In the genomic region with DNA sequence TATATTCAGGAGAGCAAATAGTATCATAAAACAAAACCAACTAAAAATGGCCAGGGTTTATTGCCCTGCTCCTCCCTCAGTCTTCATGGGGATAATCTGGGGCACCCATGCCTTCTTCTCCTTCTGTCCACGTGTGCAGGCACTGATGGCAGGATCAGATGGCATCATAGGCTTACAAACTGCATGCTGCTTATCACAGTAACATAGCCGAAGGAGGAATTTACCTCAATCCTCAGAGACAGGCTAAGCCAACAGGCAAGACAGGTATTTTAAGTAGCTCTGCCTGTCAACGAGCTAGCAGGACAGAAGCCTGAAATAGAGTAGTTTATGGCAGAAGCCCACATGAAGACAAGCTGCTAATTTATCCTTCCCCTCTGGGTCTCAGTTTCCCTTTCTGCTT, we compare ENCODE assay signal across 16 cellular contexts. TPM values are rescaled to one million over a fixed set of nuclear protein-coding genes. Genes with fewer than 3 reads are reported as not detected.
A peak's percentile ranks its signal among the peaks of the same experiment; 100 is the strongest.
DNase-seq lines count a peak whose midpoint lies in the region; ATAC-seq, FAIRE-seq and TF ChIP-seq lines count a peak whose summit lies in the region.
"Had no signal": no experiment of that assay in that cellular context is flagged by ENCODE, and none has a peak within 500 bp of the region (broad histone marks: within the 10 kb centered on the region; RNA-seq: fewer than 3 reads in every experiment).

No MANE protein-coding gene starts in this region.

- 38% methylated on average over 3 of the region's 3 CpGs for WGBS in K562 (ENCODE audit: insufficient coverage, low coverage, missing lambda C conversion rate)
- WGBS in esophagus muscularis mucosa, result 13% methylated on average over 2 of the region's 3 CpGs

- no peak overlapping the region for H3K4me3 Mint-ChIP-seq in Caco-2 (ENCODE audit: unreplicated experiment)
- H3K4me3 Mint-ChIP-seq: activated CD8-positive, alpha-beta T cell treated with anti-CD3 and anti-CD28 coated beads for 36 hours; memory B cell had no signal

- H2AFZ ChIP-seq in K562 (ENCODE audit: low read depth, low read length), result peak overlapping the region; percentile 77; the same call in 1 of the 2 replicates

- H3K79me2 ChIP-seq in K562 (ENCODE audit: control insufficient read depth, insufficient read depth, low read length), result no peaks in the 10 kb centered on the region

- intact Hi-C loops in K562 (cut with micrococcal nuclease), result loop anchor here (1.0 kb wide), 1 partner anchor 50 kb away; no protein-coding TSS in a partner anchor
- intact Hi-C loops in esophagus muscularis mucosa (cut with DNase I), result no loop called here
- intact Hi-C loops in Caco-2 (cut with micrococcal nuclease; ENCODE audit: unreplicated experiment), result loop anchor here (1.0 kb wide), 1 partner anchor 10 kb away; no protein-coding TSS in a partner anchor

- no peak for TF ChIP-seq CTCF in K562 (IDR thresholded peaks at IDR 0.05 in 2 of 3, conservative IDR thresholded peaks at IDR 0.05 in 1 of 3; ENCODE audit: insufficient read depth in 2 of 3, low read depth in 1 of 3, low read length in 3 of 3)
- TF ChIP-seq CTCF in esophagus muscularis mucosa (IDR thresholded peaks at IDR 0.05), result no peak
- TF ChIP-seq CTCF in thoracic aorta (IDR thresholded peaks at IDR 0.05), result no peak
- TF ChIP-seq CTCF in Caco-2 (IDR thresholded peaks at IDR 0.05; ENCODE audit: insufficient read depth in 1 of 2, low read depth in 1 of 2, low read length in 1 of 2, severe bottlenecking in 1 of 2, unreplicated experiment in 1 of 2), result no peak

- H3K27ac Mint-ChIP-seq in Caco-2 (ENCODE audit: unreplicated experiment), result no peak overlapping the region
- H3K27ac Mint-ChIP-seq: activated CD8-positive, alpha-beta T cell treated with anti-CD3 and anti-CD28 coated beads for 36 hours; memory B cell had no signal

- no peaks in the 10 kb centered on the region for H3K9me3 ChIP-seq in K562 (replicated peaks; ENCODE audit: control insufficient read depth, insufficient read depth, low read depth, low read length)
- no peaks in the 10 kb centered on the region for H3K9me3 ChIP-seq in esophagus muscularis mucosa
- H3K9me3 ChIP-seq in thoracic aorta, result no peaks in the 10 kb centered on the region
- H3K9me3 ChIP-seq in Caco-2, result no peaks in the 10 kb centered on the region
- H3K9me3 ChIP-seq: BLaER1 had no signal

- TF ChIP-seq EP300 in K562 (IDR thresholded peaks at IDR 0.05; ENCODE audit: low read length) (no peak), esophagus muscularis mucosa (IDR thresholded peaks at IDR 0.05) (no peak)

- no peaks in the 10 kb centered on the region for H3K36me3 ChIP-seq in K562 (ENCODE audit: control insufficient read depth, insufficient read depth, low read length)
- no peaks in the 10 kb centered on the region for H3K36me3 ChIP-seq in esophagus muscularis mucosa
- H3K36me3 ChIP-seq in thoracic aorta, result no peaks in the 10 kb centered on the region
- peaks cover 18% of the 10 kb centered on the region for H3K36me3 ChIP-seq in Caco-2 (ENCODE audit: control insufficient read depth, insufficient read depth, low read length)
- H3K36me3 ChIP-seq: BLaER1 had no signal

- no peak overlapping the region for H3K4me2 ChIP-seq in K562 (ENCODE audit: insufficient read depth, low read length)
- H3K4me2 ChIP-seq: BLaER1 had no signal

- no peak for FAIRE-seq in K562 (lab: Jason Lieb, UNC)
- no peak for FAIRE-seq in urothelium cell line (lab: Jason Lieb, UNC)
- FAIRE-seq: endothelial cell of umbilical vein had no signal

- H3K4me3 ChIP-seq in K562 (no peak overlapping the region), esophagus muscularis mucosa (no peak overlapping the region), thoracic aorta (no peak overlapping the region), Caco-2 (ENCODE audit: low read depth, low read length) (no peak overlapping the region)
- H3K4me3 ChIP-seq: BLaER1 had no signal

- H3K27me3 Mint-ChIP-seq in Caco-2 (ENCODE audit: insufficient read depth, unreplicated experiment), result no peaks in the 10 kb centered on the region
- H3K27me3 Mint-ChIP-seq: activated CD8-positive, alpha-beta T cell treated with anti-CD3 and anti-CD28 coated beads for 36 hours had no signal

- H3K36me3 Mint-ChIP-seq in Caco-2 (ENCODE audit: insufficient read depth, unreplicated experiment), result peaks cover 74% of the 10 kb centered on the region
- H3K36me3 Mint-ChIP-seq: memory B cell had no signal

- DNase-seq in K562 (ENCODE audit: extremely low read depth in 1 of 4, low spot score in 3 of 4) (no peak), esophagus muscularis mucosa (ENCODE audit: extremely low spot score) (no peak), medulla oblongata (ENCODE audit: extremely low spot score) (peak; percentile 41), thoracic aorta (ENCODE audit: low spot score) (no peak), Caco-2 (no peak), urothelium cell line (ENCODE audit: low spot score) (no peak), NCI-H226 (no peak), DMS114 treated with DMSO at 0.1 percent for 48 hours (lab: John Stamatoyannopoulos, UW; ENCODE audit: unreplicated experiment) (no peak)
- DNase-seq: activated CD8-positive, alpha-beta T cell treated with anti-CD3 and anti-CD28 coated beads for 36 hours; activated effector memory CD4-positive, alpha-beta T cell treated with anti-CD3 and anti-CD28 coated beads, Interleukin-2, amount 50 U/mL, for 16 hours had no signal

- no peaks in the 10 kb centered on the region for H3K9me1 ChIP-seq in K562 (ENCODE audit: control insufficient read depth, insufficient read depth, low read length)

- no peaks in the 10 kb centered on the region for H3K27me3 ChIP-seq in K562 (ENCODE audit: control insufficient read depth in 2 of 2, insufficient read depth in 2 of 2, low read length in 2 of 2)
- no peaks in the 10 kb centered on the region for H3K27me3 ChIP-seq in esophagus muscularis mucosa
- H3K27me3 ChIP-seq in thoracic aorta (replicated peaks; ENCODE audit: insufficient read depth), result no peaks in the 10 kb centered on the region
- H3K27me3 ChIP-seq in Caco-2 (replicated peaks; ENCODE audit: control insufficient read depth, insufficient read depth, low read length), result no peaks in the 10 kb centered on the region
- H3K27me3 ChIP-seq: BLaER1 had no signal

- POLR2A ChIA-PET in K562 (lab: Yijun Ruan, JAX) (interaction anchor here (0.9 to 2.7 kb wide), 2 partner anchors 9 to 16 kb away, joined by 4 to 15 read pairs; partner anchors contain the start of gene LAMB3), Caco-2 (lab: Charles Lee) (interaction anchor here (1.1 to 2.3 kb wide), 3 partner anchors 10 to 32 kb away, joined by 3 to 11 read pairs (median 6); partner anchors contain the start of gene LAMB3)

- CTCF ChIA-PET in K562 (lab: Yijun Ruan, JAX; ENCODE audit: low intra/inter-chr PET ratio) (interaction anchor here (1.2 to 1.7 kb wide), 2 partner anchors 50 to 105 kb away, joined by 3 to 29 read pairs; no protein-coding TSS in a partner anchor), Caco-2 (lab: Charles Lee) (interaction anchor here (1.0 to 2.0 kb wide), 3 partner anchors 11 to 66 kb away, joined by 3 to 9 read pairs (median 4); no protein-coding TSS in a partner anchor)

- H3K27ac ChIP-seq in K562 (ENCODE audit: extremely low read depth, low read depth, low read length) (no peak overlapping the region), esophagus muscularis mucosa (replicated peaks in 1 of 4) (peak overlapping the region; percentile 54 to 79 (median 77)), thoracic aorta (peak overlapping the region; percentile 33 to 39)
- H3K27ac ChIP-seq: BLaER1 had no signal

- in situ Hi-C loops in K562 (cut with MboI), result no loop called here

- no peak overlapping the region for H3K9ac ChIP-seq in K562 (ENCODE audit: insufficient read depth in 1 of 2, low read depth in 2 of 2, low read length in 2 of 2)
- H3K9ac ChIP-seq: BLaER1 had no signal

- no peak for TF ChIP-seq RAD21 in K562 (CRISPR knock-in tag; conservative IDR thresholded peaks at IDR 0.05 in 1 of 2, IDR thresholded peaks at IDR 0.05 in 1 of 2)

- no peak for TF ChIP-seq POLR2A in K562 (conservative IDR thresholded peaks at IDR 0.05)
- TF ChIP-seq POLR2A in esophagus muscularis mucosa (IDR thresholded peaks at IDR 0.05; ENCODE audit: low read depth), result no peak

- H3K4me1 ChIP-seq in K562 (replicated peaks in 1 of 2; ENCODE audit: control insufficient read depth in 2 of 2, insufficient read depth in 2 of 2, low read length in 2 of 2), result peaks cover 36 to 59% of the 10 kb centered on the region in 2 experiments
- H3K4me1 ChIP-seq in esophagus muscularis mucosa, result peaks cover 41 to 68% (median 45%) of the 10 kb centered on the region in 4 donors
- H3K4me1 ChIP-seq in thoracic aorta (ENCODE audit: control insufficient read depth in 1 of 2, low read depth in 2 of 2), result peaks cover 23 to 36% of the 10 kb centered on the region in 2 donors
- H3K4me1 ChIP-seq in Caco-2, result peaks cover 26% of the 10 kb centered on the region

- ATAC-seq in K562, result no peak
- no peak for ATAC-seq in thoracic aorta (ENCODE audit: insufficient number of reproducible peaks, low FRiP score, low read depth)
- ATAC-seq: activated CD8-positive, alpha-beta T cell treated with anti-CD3 and anti-CD28 coated beads for 36 hours had no signal

- no peaks in the 10 kb centered on the region for H3K9me3 Mint-ChIP-seq in Caco-2 (ENCODE audit: unreplicated experiment)
- H3K9me3 Mint-ChIP-seq: activated CD8-positive, alpha-beta T cell treated with anti-CD3 and anti-CD28 coated beads for 36 hours; memory B cell had no signal

- peaks cover 33% of the 10 kb centered on the region for H3K4me1 Mint-ChIP-seq in Caco-2 (ENCODE audit: low read depth, unreplicated experiment)
- H3K4me1 Mint-ChIP-seq: memory B cell had no signal

- no peaks in the 10 kb centered on the region for H4K20me1 ChIP-seq in K562 (replicated peaks; ENCODE audit: control insufficient read depth, insufficient read depth, low read length)
- H4K20me1 ChIP-seq: BLaER1 had no signal

- no TSS peak for BruUV-seq in K562 (replicated peaks; lab: Mats Ljungman, UMichigan)
- BruUV-seq in Caco-2 (replicated peaks; lab: Mats Ljungman, UMichigan), result no TSS peak

RNA-seq across cellular contexts. Expression of gene LAMB3, which starts 9.4 kb away (rescaled TPM):
- total RNA-seq in K562 (2011; cell fraction: chromatin; rRNA removed; ENCODE audit: low replicate concordance), result 1.1 and 1.9 TPM in 2 replicates
- total RNA-seq in K562 (2011; cell fraction: nucleolus; rRNA removed), result 1.8 and 2.0 TPM in 2 replicates
- 1.2 TPM in 2 replicates for total RNA-seq in K562 (2011; cell fraction: nucleoplasm; rRNA removed)
- 0.91 and 1.0 TPM in 2 replicates for total RNA-seq in K562 (2014; rRNA removed)
- total RNA-seq in K562 (2014; rRNA removed; fragmentation: Illumina TruSeq; extraction: Trizol), result 0.61 and 1.3 TPM in 2 replicates
- total RNA-seq in K562 (2015; rRNA removed; fragmentation: Illumina TruSeq; extraction: Trizol), result 0.91 and 0.94 TPM in 2 replicates
- total RNA-seq in K562 (2021), result 1.3 and 1.9 TPM in 2 replicates
- 0.42 and 0.72 TPM in 2 replicates for polyA plus RNA-seq in K562 (2011; rRNA removed)
- polyA plus RNA-seq in K562 (2011; cell fraction: cytosol; rRNA removed), result 0.86 and 1.2 TPM in 2 replicates
- 0.73 and 1.2 TPM in 2 replicates for polyA plus RNA-seq in K562 (2011; cell fraction: nucleus; rRNA removed)
- polyA plus RNA-seq in K562 (2012), result 2.0 and 6.6 TPM in 2 replicates
- polyA plus RNA-seq in K562 (2014; fragmentation: Illumina TruSeq; extraction: Trizol), result 0.67 and 0.97 TPM in 2 replicates
- polyA plus RNA-seq in K562 (2014; fragmentation: Nextera tagmentation; extraction: Ambion mirVana), result under 1 TPM; 0.08 to 0.21 TPM
- 1.0 and 3.1 TPM in 2 replicates for polyA plus RNA-seq in K562 (2014; rRNA removed)
- polyA minus RNA-seq in K562 (2011; rRNA and poly(A)+ RNA removed), result 0.18 and 0.87 TPM in 2 replicates
- 1.0 and 5.0 TPM in 2 replicates for polyA minus RNA-seq in K562 (2011; cell fraction: cytosol; rRNA and poly(A)+ RNA removed)
- polyA minus RNA-seq in K562 (2011; cell fraction: nucleus; rRNA and poly(A)+ RNA removed), result 0.81 and 1.4 TPM in 2 replicates
- 1 to 10 TPM in 1 of 4 donors, under 1 TPM in 3; 0.17 to 1.0 (median 0.52) TPM for total RNA-seq in esophagus muscularis mucosa
- total RNA-seq in thoracic aorta, result 1 to 10 TPM; 3.4 to 5.1 TPM
- 112 and 125 TPM in 2 replicates for total RNA-seq in Caco-2 (2022)

RNA-seq across cellular contexts. Expression of gene G0S2, which starts 32.4 kb away (rescaled TPM):
- total RNA-seq in K562 (2011; cell fraction: chromatin; rRNA removed; ENCODE audit: low replicate concordance), result not detected in 2 replicates
- 0.50 and 0.79 TPM in 2 replicates for total RNA-seq in K562 (2011; cell fraction: nucleolus; rRNA removed)
- total RNA-seq in K562 (2011; cell fraction: nucleoplasm; rRNA removed), result 0.66 TPM in 1 of 2 replicates, not detected in the other
- total RNA-seq in K562 (2014; rRNA removed), result 60.4 and 79.0 TPM in 2 replicates
- 10.6 and 11.4 TPM in 2 replicates for total RNA-seq in K562 (2014; rRNA removed; fragmentation: Illumina TruSeq; extraction: Trizol)
- 4.2 and 5.6 TPM in 2 replicates for total RNA-seq in K562 (2015; rRNA removed; fragmentation: Illumina TruSeq; extraction: Trizol)
- total RNA-seq in K562 (2021), result 37.4 and 39.5 TPM in 2 replicates
- 0.18 and 0.30 TPM in 2 replicates for polyA plus RNA-seq in K562 (2011; rRNA removed)
- 0.13 and 0.39 TPM in 2 replicates for polyA plus RNA-seq in K562 (2011; cell fraction: cytosol; rRNA removed)
- polyA plus RNA-seq in K562 (2011; cell fraction: nucleus; rRNA removed), result 0.18 TPM in 1 of 2 replicates, not detected in the other
- polyA plus RNA-seq in K562 (2012), result 21.3 and 213 TPM in 2 replicates
- 11.7 and 24.0 TPM in 2 replicates for polyA plus RNA-seq in K562 (2014; fragmentation: Illumina TruSeq; extraction: Trizol)
- 1 to 10 TPM; 4.9 to 8.9 TPM for polyA plus RNA-seq in K562 (2014; fragmentation: Nextera tagmentation; extraction: Ambion mirVana)
- 65.6 and 70.4 TPM in 2 replicates for polyA plus RNA-seq in K562 (2014; rRNA removed)
- polyA minus RNA-seq in K562 (2011; rRNA and poly(A)+ RNA removed), result not detected in 2 replicates
- not detected in 2 replicates for polyA minus RNA-seq in K562 (2011; cell fraction: cytosol; rRNA and poly(A)+ RNA removed)
- polyA minus RNA-seq in K562 (2011; cell fraction: nucleus; rRNA and poly(A)+ RNA removed), result not detected in 2 replicates
- 10 to 100 TPM in 2 of 4 donors, 1 to 10 TPM in 2; 4.9 to 28.5 (median 17.4) TPM for total RNA-seq in esophagus muscularis mucosa
- total RNA-seq in thoracic aorta, result 10 to 100 TPM; 11.0 to 83.5 TPM
- 40.4 and 45.7 TPM in 2 replicates for total RNA-seq in Caco-2 (2022)

RNA-seq across cellular contexts. Expression of gene CAMK1G, which starts 59.3 kb away (rescaled TPM):
- not detected in 2 replicates for total RNA-seq in K562 (2011; cell fraction: chromatin; rRNA removed; ENCODE audit: low replicate concordance)
- total RNA-seq in K562 (2011; cell fraction: nucleolus; rRNA removed), result not detected in 2 replicates
- total RNA-seq in K562 (2011; cell fraction: nucleoplasm; rRNA removed), result not detected in 2 replicates
- not detected in 2 replicates for total RNA-seq in K562 (2014; rRNA removed)
- not detected in 2 replicates for total RNA-seq in K562 (2014; rRNA removed; fragmentation: Illumina TruSeq; extraction: Trizol)
- total RNA-seq in K562 (2015; rRNA removed; fragmentation: Illumina TruSeq; extraction: Trizol), result not detected in 2 replicates
- total RNA-seq in K562 (2021), result not detected in 2 replicates
- not detected in 2 replicates for polyA plus RNA-seq in K562 (2011; rRNA removed)
- not detected in 2 replicates for polyA plus RNA-seq in K562 (2011; cell fraction: cytosol; rRNA removed)
- polyA plus RNA-seq in K562 (2011; cell fraction: nucleus; rRNA removed), result not detected in 2 replicates
- polyA plus RNA-seq in K562 (2012), result not detected in 2 replicates
- polyA plus RNA-seq in K562 (2014; fragmentation: Illumina TruSeq; extraction: Trizol), result not detected in 2 replicates
- not detected for polyA plus RNA-seq in K562 (2014; fragmentation: Nextera tagmentation; extraction: Ambion mirVana)
- polyA plus RNA-seq in K562 (2014; rRNA removed), result not detected in 2 replicates
- not detected in 2 replicates for polyA minus RNA-seq in K562 (2011; rRNA and poly(A)+ RNA removed)
- polyA minus RNA-seq in K562 (2011; cell fraction: cytosol; rRNA and poly(A)+ RNA removed), result not detected in 2 replicates
- polyA minus RNA-seq in K562 (2011; cell fraction: nucleus; rRNA and poly(A)+ RNA removed), result not detected in 2 replicates
- under 1 TPM; 0.13 to 0.83 (median 0.26) TPM for total RNA-seq in esophagus muscularis mucosa
- not detected for total RNA-seq in thoracic aorta
- not detected in 2 replicates for total RNA-seq in Caco-2 (2022)
- total RNA-seq: activated CD8-positive, alpha-beta T cell treated with anti-CD3 and anti-CD28 coated beads for 36 hours; Daoy; endothelial cell of umbilical vein; omental fat pad; SK-MEL-5 had no signal
- polyA plus RNA-seq: endothelial cell of umbilical vein had no signal

Comparison
In these comparisons a context has a peak if more than half of its experiments do, and no peak if none do; other contexts are left out.
1. RNA of gene LAMB3, which starts 9.4 kb away (total RNA-seq): 112 to 125 TPM in Caco-2; 3.4 to 5.1 TPM in thoracic aorta, 0.61 to 2.0 TPM in K562 and 0.17 to 1.0 TPM in esophagus muscularis mucosa; every median in the first group is over 10 times any median in the second.